17 cellular contexts compared by ENCODE assay signal in genomic region chr4:154421618-154422017, GRCh38.
DNase-seq lines count a peak whose midpoint lies in the region; ATAC-seq and TF ChIP-seq lines count a peak whose summit lies in the region.
"Had no signal": no experiment of that assay in that cellular context is flagged by ENCODE, and none has a peak within 500 bp of the region (broad histone marks: within the 10 kb centered on the region; RNA-seq: fewer than 3 reads in every experiment).

No MANE protein-coding gene starts in this region.

- WGBS in spleen, 5 donors, result 68 to 76% (median 73%) methylated on average over 6 of the region's 6 CpGs
- WGBS in right lobe of liver (ENCODE audit: insufficient coverage, low coverage, low lambda C conversion rate, missing lambda C conversion rate), result 70% methylated on average over 6 of the region's 6 CpGs

- H3K4me3 ChIP-seq in GM06990 (replicated peaks; ENCODE audit: low read depth, low read length) (no peak overlapping the region), spleen (no peak overlapping the region), right lobe of liver (no peak overlapping the region)
- H3K4me3 ChIP-seq: esophagus squamous epithelium, hepatocyte, left ventricle myocardium inferior, MG63, upper lobe of left lung had no signal

- TF ChIP-seq POLR2A in spleen (IDR thresholded peaks at IDR 0.05) (no peak), right lobe of liver (IDR thresholded peaks at IDR 0.05) (no peak)

- intact Hi-C loops in spleen (cut with DNase I; ENCODE audit: low total_unique reads), result no loop called here
- intact Hi-C loops in right lobe of liver (cut with DNase I), result no loop called here

- H3K4me1 ChIP-seq in spleen (peaks cover 0 to 16% (median 3%) of the 10 kb centered on the region in 6 donors), right lobe of liver (peaks cover 0 to 1% (median 0%) of the 10 kb centered on the region in 4 donors)
- H3K4me1 ChIP-seq: left ventricle myocardium inferior had no signal

- no peaks in the 10 kb centered on the region for H3K36me3 ChIP-seq in GM06990 (ENCODE audit: control insufficient read depth, insufficient read depth, low read length)
- H3K36me3 ChIP-seq in spleen, result no peaks in the 10 kb centered on the region
- H3K36me3 ChIP-seq in right lobe of liver, result no peaks in the 10 kb centered on the region
- H3K36me3 ChIP-seq: esophagus squamous epithelium, left ventricle myocardium inferior, MG63, neutrophil, upper lobe of left lung had no signal

- H3K27ac ChIP-seq in spleen, result no peak overlapping the region
- no peak overlapping the region for H3K27ac ChIP-seq in right lobe of liver
- H3K27ac ChIP-seq: esophagus squamous epithelium, hepatocyte, left ventricle myocardium inferior, neutrophil, upper lobe of left lung had no signal

- H3K27me3 ChIP-seq in GM06990 (replicated peaks; ENCODE audit: control insufficient read depth, insufficient read depth, low read length) (no peaks in the 10 kb centered on the region; the same call in 1 of the 2 replicates), spleen (replicated peaks in 1 of 7) (peaks cover 0 to 6% (median 0%) of the 10 kb centered on the region in 7 donors), right lobe of liver (no peaks in the 10 kb centered on the region)
- H3K27me3 ChIP-seq: esophagus squamous epithelium, MG63, upper lobe of left lung had no signal

- ATAC-seq in GM19452 (IDR thresholded peaks at IDR 0.05; ENCODE audit: unreplicated experiment) (peak; percentile 62), HG02798 (IDR thresholded peaks at IDR 0.05; ENCODE audit: poor library complexity, unreplicated experiment) (peak; percentile 60), HG03565 (IDR thresholded peaks at IDR 0.05; ENCODE audit: unreplicated experiment) (peak; percentile 45), right lobe of liver (no peak)

- TF ChIP-seq CTCF in GM06990 (IDR thresholded peaks at IDR 0.05; ENCODE audit: insufficient read depth, low read length, poor library complexity, severe bottlenecking), result no peak
- no peak for TF ChIP-seq CTCF in spleen (IDR thresholded peaks at IDR 0.05 in 8 of 11, conservative IDR thresholded peaks at IDR 0.05 in 3 of 11)
- TF ChIP-seq CTCF in right lobe of liver (IDR thresholded peaks at IDR 0.05), result no peak

- H3K9me3 ChIP-seq in spleen, result no peaks in the 10 kb centered on the region
- H3K9me3 ChIP-seq in right lobe of liver, result no peaks in the 10 kb centered on the region
- H3K9me3 ChIP-seq: esophagus squamous epithelium, left ventricle myocardium inferior, MG63, neutrophil, upper lobe of left lung had no signal

- DNase-seq in GM06990 (ENCODE audit: extremely low read depth, insufficient read length), result peak; percentile 21
- DNase-seq in spleen, result no peak
- DNase-seq in right lobe of liver, result no peak
- DNase-seq in NK-92 treated with Interleukin-12 subunit alpha and Interleukin-12 subunit beta, amount 100 ng/mL, for 24 hours (lab: John Stamatoyannopoulos, UW), result no peak
- no peak for DNase-seq in NCI-H748 (lab: John Stamatoyannopoulos, UW; ENCODE audit: unreplicated experiment)
- DNase-seq: Calu3; esophagus squamous epithelium; H7; left ventricle myocardium inferior; MG63; stimulated activated CD4-positive, alpha-beta T cell treated with anti-CD3 and anti-CD28 coated beads, Interleukin-12 subunit alpha, Interleukin-12 subunit beta, amount 100 ng/mL, for 4 hours; upper lobe of left lung had no signal

Comparison
In these comparisons a context has a peak if more than half of its experiments do, and no peak if none do; other contexts are left out.
1. ATAC-seq: peak in GM19452 (single experiment), HG02798 (single experiment) and HG03565 (single experiment); none in right lobe of liver (0 of 4).